In genomic region chr16:30526823-30527634, GRCh38 we compare ENCODE assay signal across 1 cellular context.
TF ChIP-seq lines count a peak whose summit lies in the region.

No MANE protein-coding gene starts in this region.

TF ChIP-seq in K562, 482 proteins besides CTCF, POLR2A, EP300 and RAD21 (continued from another document and continues in another):
- peak; percentile 44 for TF ChIP-seq NEUROD1 (IDR thresholded peaks at IDR 0.05; ENCODE audit: borderline replicate concordance, low read depth, low read length, partially characterized antibody)
- TF ChIP-seq AFF4 (CRISPR knock-in tag; IDR thresholded peaks at IDR 0.05) = no peak; the same call in 1 of the 2 replicates
- no peak for TF ChIP-seq ZNF644 (tag; IDR thresholded peaks at IDR 0.05; ENCODE audit: low read depth)
- TF ChIP-seq ZNF778 (CRISPR knock-in tag; IDR thresholded peaks at IDR 0.05) = no peak
- no peak for TF ChIP-seq TEAD2 (tag; IDR thresholded peaks at IDR 0.05)
- TF ChIP-seq FOXP4 (CRISPR knock-in tag; IDR thresholded peaks at IDR 0.05; ENCODE audit: borderline replicate concordance) = no peak
- TF ChIP-seq ZNF511 (CRISPR knock-in tag; IDR thresholded peaks at IDR 0.05) = no peak
- no peak for TF ChIP-seq GATAD2B (IDR thresholded peaks at IDR 0.05; ENCODE audit: borderline replicate concordance)
- TF ChIP-seq ILK (tag; IDR thresholded peaks at IDR 0.05; ENCODE audit: borderline replicate concordance, low read depth) = no peak
- TF ChIP-seq ZBTB9 (CRISPR knock-in tag; IDR thresholded peaks at IDR 0.05) = peak; percentile 73
- TF ChIP-seq FOXJ2 (tag; IDR thresholded peaks at IDR 0.05) = no peak; the same call in 1 of the 2 replicates
- TF ChIP-seq ATF6 (CRISPR knock-in tag; IDR thresholded peaks at IDR 0.05) = no peak
- no peak; the same call in 1 of the 2 replicates for TF ChIP-seq CREB1 (IDR thresholded peaks at IDR 0.05)
- TF ChIP-seq CREB1 (CRISPR knock-in tag; IDR thresholded peaks at IDR 0.05) = peak; percentile 41; the same call in 1 of the 2 replicates
- peak; percentile 24 for TF ChIP-seq NFYB (IDR thresholded peaks at IDR 0.05; ENCODE audit: extremely low read depth, insufficient read length)
- no peak for TF ChIP-seq MCM2 (IDR thresholded peaks at IDR 0.05; ENCODE audit: low read depth)
- TF ChIP-seq RNF2 (IDR thresholded peaks at IDR 0.05) = no peak
- TF ChIP-seq RBM14 (IDR thresholded peaks at IDR 0.05; ENCODE audit: borderline replicate concordance, insufficient read depth, low read depth, low read length) = 0 out of 2 replicates have a peak, but pooled peaks have one; percentile 35
- no peak for TF ChIP-seq MAFK (IDR thresholded peaks at IDR 0.05; ENCODE audit: low read length)
- no peak for TF ChIP-seq ID3 (CRISPR knock-in tag; IDR thresholded peaks at IDR 0.05)
- TF ChIP-seq ID3 (tag; IDR thresholded peaks at IDR 0.05) = peak; percentile 90
- TF ChIP-seq CUX1 (CRISPR knock-in tag; IDR thresholded peaks at IDR 0.05) = no peak
- no peak for TF ChIP-seq PHB2 (IDR thresholded peaks at IDR 0.05; ENCODE audit: low read depth)
- no peak for TF ChIP-seq ZBTB34 (CRISPR knock-in tag; IDR thresholded peaks at IDR 0.05)
- no peak for TF ChIP-seq ATF2 (CRISPR knock-in tag; IDR thresholded peaks at IDR 0.05)
- no peak for TF ChIP-seq MTF1 (CRISPR knock-in tag; IDR thresholded peaks at IDR 0.05; ENCODE audit: borderline replicate concordance)
- TF ChIP-seq ZBTB49 (CRISPR knock-in tag; IDR thresholded peaks at IDR 0.05; ENCODE audit: borderline replicate concordance) = no peak
- no peak for TF ChIP-seq ETV6 (IDR thresholded peaks at IDR 0.05; ENCODE audit: borderline replicate concordance in 1 of 2, low read depth in 2 of 2, low read length in 1 of 2)
- no peak for TF ChIP-seq ETV6 (CRISPR knock-in tag; IDR thresholded peaks at IDR 0.05; ENCODE audit: borderline replicate concordance)
- no peak for TF ChIP-seq ZNF512 (tag; IDR thresholded peaks at IDR 0.05)
- TF ChIP-seq PHB (CRISPR knock-in tag; IDR thresholded peaks at IDR 0.05) = peak; percentile 56; the same call in 1 of the 2 replicates
- no peak for TF ChIP-seq CBX2 (IDR thresholded peaks at IDR 0.05; ENCODE audit: insufficient read depth, low read length, poor library complexity, severe bottlenecking)
